In the genomic region with DNA sequence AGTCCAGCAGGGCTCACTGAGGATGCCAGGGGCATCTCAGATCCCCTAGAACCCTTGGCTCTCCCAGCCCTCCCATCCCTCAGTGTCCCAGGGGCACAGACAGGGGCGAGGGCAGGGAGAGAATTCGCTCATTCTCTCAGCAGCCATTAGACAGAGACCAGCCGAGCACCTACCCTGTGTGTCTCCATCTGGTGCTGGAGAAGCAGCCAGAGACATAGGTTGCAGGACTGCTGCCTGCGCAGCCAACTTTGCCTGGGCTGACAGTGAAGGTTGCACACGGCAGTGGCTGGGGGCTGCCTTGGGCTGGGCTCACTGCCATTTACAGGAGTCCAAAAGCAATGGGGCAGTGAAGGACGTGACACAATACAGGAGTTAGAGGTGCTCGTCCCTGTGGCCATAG, we compare ENCODE assay signal across 16 cellular contexts.
DNase-seq lines count a peak whose midpoint lies in the region; ATAC-seq and TF ChIP-seq lines count a peak whose summit lies in the region.
"Had no signal": no experiment of that assay in that cellular context is flagged by ENCODE, and none has a peak within 500 bp of the region (broad histone marks: within the 10 kb centered on the region; RNA-seq: fewer than 3 reads in every experiment).

No MANE protein-coding gene starts in this region.

- intact Hi-C loops in Right ventricle myocardium superior (cut with DNase I): no loop called here
- intact Hi-C loops in left cardiac atrium (cut with DNase I): no loop called here

- H3K4me1 Mint-ChIP-seq in neural crest cell: peaks cover 35% of the 10 kb centered on the region
- H3K4me1 Mint-ChIP-seq: CD14-positive monocyte; CD4-positive, alpha-beta memory T cell had no signal

- ATAC-seq in Right ventricle myocardium superior (ENCODE audit: poor library complexity) (no peak), left cardiac atrium (no peak)
- ATAC-seq in stimulated activated naive CD8-positive, alpha-beta T cell treated with anti-CD3 and anti-CD28 coated beads, Interleukin-15, Interleukin-2, amounts not matched to agents 100 U/mL and 50 U/mL, for 24 hours: no peak
- ATAC-seq: A549, HCT116 had no signal

- no peaks in the 10 kb centered on the region for H3K36me3 Mint-ChIP-seq in neural crest cell (ENCODE audit: low read depth)
- H3K36me3 Mint-ChIP-seq: CD14-positive monocyte; CD4-positive, alpha-beta memory T cell had no signal

- peak; percentile 1 for DNase-seq in Right ventricle myocardium superior
- no peak for DNase-seq in left cardiac atrium
- DNase-seq in cerebellum (ENCODE audit: low spot score): peak; percentile 80
- DNase-seq in neural crest cell (ENCODE audit: low read depth, low spot score): no peak
- no peak for DNase-seq in stimulated activated naive CD8-positive, alpha-beta T cell treated with anti-CD3 and anti-CD28 coated beads, Interleukin-15, Interleukin-2, amounts not matched to agents 100 U/mL and 50 U/mL, for 24 hours
- no peak for DNase-seq in GF-D8 (lab: John Stamatoyannopoulos, UW)
- DNase-seq in activated effector memory CD4-positive, alpha-beta T cell treated with Interleukin-2 at 50 U/mL for 16 hours: no peak
- DNase-seq in SIG-M5 (lab: John Stamatoyannopoulos, UW): no peak
- DNase-seq: Calu3; CD4-positive, alpha-beta memory T cell; DMS79 treated with DMSO at 0.1 percent for 48 hours; GM23248; HFFc6 had no signal

- no peaks in the 10 kb centered on the region for H3K9me3 Mint-ChIP-seq in neural crest cell

- peaks cover 2% of the 10 kb centered on the region for H3K27me3 Mint-ChIP-seq in neural crest cell (ENCODE audit: low read depth)

- H3K27ac Mint-ChIP-seq in neural crest cell (ENCODE audit: unreplicated experiment): peak overlapping the region; percentile 91
- H3K27ac Mint-ChIP-seq: CD14-positive monocyte; CD4-positive, alpha-beta memory T cell; HFFc6 had no signal

- no peak overlapping the region for H3K4me3 Mint-ChIP-seq in neural crest cell
- H3K4me3 Mint-ChIP-seq: CD14-positive monocyte; CD4-positive, alpha-beta memory T cell; HFFc6 had no signal

- TF ChIP-seq CTCF in neural crest cell (conservative IDR thresholded peaks at IDR 0.05): no peak

Comparison
In these comparisons a context has a peak if more than half of its experiments do, and no peak if none do; other contexts are left out.
1. DNase-seq: peak in Right ventricle myocardium superior (single experiment) and cerebellum (single experiment); none in left cardiac atrium (single experiment), neural crest cell (single experiment), stimulated activated naive CD8-positive, alpha-beta T cell treated with anti-CD3 and anti-CD28 coated beads, Interleukin-15, Interleukin-2, amounts not matched to agents 100 U/mL and 50 U/mL, for 24 hours (single experiment), GF-D8 (single experiment), activated effector memory CD4-positive, alpha-beta T cell treated with Interleukin-2 at 50 U/mL for 16 hours (single experiment) and SIG-M5 (single experiment).